ENCODE assay signal across 29 cellular contexts in the genomic region with DNA sequence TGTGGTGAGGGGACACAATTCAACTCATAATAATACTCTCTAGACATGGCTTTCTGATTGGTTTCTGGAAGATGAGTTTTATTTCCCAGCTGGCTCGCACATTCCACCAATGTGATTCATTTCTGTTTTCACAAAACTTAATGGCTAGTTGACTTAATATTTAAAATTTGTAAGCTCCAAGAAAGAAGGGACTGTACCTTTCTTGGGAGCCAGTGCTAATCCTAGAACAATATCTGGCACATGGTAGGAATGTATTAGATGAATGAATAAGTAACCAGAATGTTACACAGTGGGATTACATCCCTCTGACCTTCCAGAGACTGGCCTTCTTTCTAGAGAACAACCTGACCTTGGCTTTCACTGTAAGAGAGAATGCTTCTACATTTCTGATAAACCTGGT.
DNase-seq lines count a peak whose midpoint lies in the region; ATAC-seq and TF ChIP-seq lines count a peak whose summit lies in the region.
"Had no signal": no experiment of that assay in that cellular context is flagged by ENCODE, and none has a peak within 500 bp of the region (broad histone marks: within the 10 kb centered on the region; RNA-seq: fewer than 3 reads in every experiment).

No MANE protein-coding gene starts in this region.

- H3K79me1 ChIP-seq in mesenchymal stem cell (replicated peaks; ENCODE audit: low read length, poor library complexity, severe bottlenecking): no peaks in the 10 kb centered on the region

- H3K18ac ChIP-seq in mesenchymal stem cell (ENCODE audit: low read depth in 1 of 2, low read length in 2 of 2): no peak overlapping the region

- no peak overlapping the region for H2AFZ ChIP-seq in mesenchymal stem cell (ENCODE audit: low read depth, low read length)
- no peak overlapping the region for H2AFZ ChIP-seq in neural progenitor cell (replicated peaks)

- no peaks in the 10 kb centered on the region for H4K20me1 ChIP-seq in neural progenitor cell (ENCODE audit: low read depth)
- H4K20me1 ChIP-seq: BLaER1 had no signal

- H3K9me3 Mint-ChIP-seq in neural progenitor cell: no peaks in the 10 kb centered on the region
- H3K9me3 Mint-ChIP-seq in activated CD8-positive, alpha-beta T cell treated with anti-CD3 and anti-CD28 coated beads for 36 hours: no peaks in the 10 kb centered on the region
- H3K9me3 Mint-ChIP-seq: WTC11 had no signal

- H3K36me3 Mint-ChIP-seq in neural progenitor cell: no peaks in the 10 kb centered on the region
- H3K36me3 Mint-ChIP-seq in activated CD8-positive, alpha-beta T cell treated with anti-CD3 and anti-CD28 coated beads for 36 hours (ENCODE audit: low read depth): no peaks in the 10 kb centered on the region
- H3K36me3 Mint-ChIP-seq: activated naive CD8-positive, alpha-beta T cell; WTC11 had no signal

- H2BK120ac ChIP-seq in mesenchymal stem cell (ENCODE audit: low read depth, low read length): no peak overlapping the region

- DNase-seq in AG10803 (ENCODE audit: low read depth) (peak; percentile 48), M059J (ENCODE audit: low read depth) (peak; percentile 38), dermis blood vessel endothelial cell (peak; percentile 13), mesenchymal stem cell (no peak), neural progenitor cell (ENCODE audit: low spot score) (no peak), NCI-H345 (lab: John Stamatoyannopoulos, UW) (no peak)
- no peak for DNase-seq in activated CD8-positive, alpha-beta T cell treated with anti-CD3 and anti-CD28 coated beads for 36 hours
- DNase-seq: activated CD4-positive, alpha-beta T cell treated with anti-CD3 and anti-CD28 coated beads, Interleukin-2, amount 50 U/mL, for 48 hours; activated CD8-positive, alpha-beta memory T cell treated with anti-CD3 and anti-CD28 coated beads, Interleukin-2, amount 50 U/mL, for 48 hours; cerebellar nuclear complex; DMS79 treated with DMSO at 0.1 percent for 48 hours; erythroblast; H7; islet precursor cell; mucosa of descending colon; NCI-H1048; NCI-H1694 treated with DMSO at 0.1 percent for 48 hours; NCI-H2227 treated with DMSO at 0.1 percent for 48 hours; NCI-H774; RPMI8226; stimulated activated CD4-positive, alpha-beta T cell treated with anti-CD3 and anti-CD28 coated beads, Interleukin-1b, Interleukin-23, amount 100 ng/mL, for 48 hours; trophoblast cell had no signal

- H2BK15ac ChIP-seq in mesenchymal stem cell (ENCODE audit: low read depth, poor library complexity, severe bottlenecking): no peak overlapping the region

- no peak overlapping the region for H3K27ac Mint-ChIP-seq in neural progenitor cell
- H3K27ac Mint-ChIP-seq in activated CD8-positive, alpha-beta T cell treated with anti-CD3 and anti-CD28 coated beads for 36 hours: no peak overlapping the region
- H3K27ac Mint-ChIP-seq: activated naive CD8-positive, alpha-beta T cell; WTC11 had no signal

- no peaks in the 10 kb centered on the region for H3K79me2 ChIP-seq in neural progenitor cell (ENCODE audit: low read depth)

- H2AK5ac ChIP-seq in mesenchymal stem cell (ENCODE audit: low read length, severe bottlenecking): no peak overlapping the region

- WGBS in mesenchymal stem cell: no CpG with 5 or more reads among the region's 1 CpG

- no peak overlapping the region for H4K8ac ChIP-seq in mesenchymal stem cell (ENCODE audit: low read length)

- no peak overlapping the region for H3K14ac ChIP-seq in mesenchymal stem cell (ENCODE audit: low read length in 2 of 2)

- H3K27me3 ChIP-seq in mesenchymal stem cell (ENCODE audit: control insufficient read depth in 1 of 2, insufficient read depth in 1 of 2, low read length in 2 of 2) (no peaks in the 10 kb centered on the region), neural progenitor cell (no peaks in the 10 kb centered on the region)
- H3K27me3 ChIP-seq: BLaER1 had no signal

- H3K4me3 Mint-ChIP-seq in neural progenitor cell: no peak overlapping the region
- H3K4me3 Mint-ChIP-seq in activated CD8-positive, alpha-beta T cell treated with anti-CD3 and anti-CD28 coated beads for 36 hours: no peak overlapping the region
- H3K4me3 Mint-ChIP-seq: activated naive CD8-positive, alpha-beta T cell; neural crest cell; WTC11 had no signal

- H3K4me1 Mint-ChIP-seq in neural progenitor cell: peaks cover 17% of the 10 kb centered on the region
- H3K4me1 Mint-ChIP-seq in activated CD8-positive, alpha-beta T cell treated with anti-CD3 and anti-CD28 coated beads for 36 hours (ENCODE audit: low read depth): peaks cover 3% of the 10 kb centered on the region
- H3K4me1 Mint-ChIP-seq: neural crest cell had no signal

- peaks cover 3% of the 10 kb centered on the region for H3K27me3 Mint-ChIP-seq in neural progenitor cell (ENCODE audit: insufficient read depth, low read depth)
- H3K27me3 Mint-ChIP-seq in activated CD8-positive, alpha-beta T cell treated with anti-CD3 and anti-CD28 coated beads for 36 hours: peaks cover 3% of the 10 kb centered on the region
- H3K27me3 Mint-ChIP-seq: activated naive CD8-positive, alpha-beta T cell had no signal

- CTCF ChIA-PET in activated CD8-positive, alpha-beta T cell treated with anti-CD3 and anti-CD28 coated beads for 36 hours (lab: Charles Lee): no interaction called here

- no peak overlapping the region for H3K9ac ChIP-seq in mesenchymal stem cell (ENCODE audit: low read length)
- H3K9ac ChIP-seq in neural progenitor cell: no peak overlapping the region
- H3K9ac ChIP-seq: BLaER1 had no signal

- H3K4me2 ChIP-seq in mesenchymal stem cell (ENCODE audit: low read length, poor library complexity, severe bottlenecking): no peak overlapping the region
- H3K4me2 ChIP-seq in neural progenitor cell: no peak overlapping the region
- H3K4me2 ChIP-seq: A549, BLaER1 had no signal

- H3K23ac ChIP-seq in mesenchymal stem cell (ENCODE audit: low read length in 2 of 2): no peak overlapping the region

- H3K27ac ChIP-seq in mesenchymal stem cell (ENCODE audit: low read length, poor library complexity, severe bottlenecking) (peak overlapping the region; percentile 26), neural progenitor cell (no peak overlapping the region)
- H3K27ac ChIP-seq: A549, BLaER1 had no signal

- POLR2A ChIA-PET in activated CD8-positive, alpha-beta T cell treated with anti-CD3 and anti-CD28 coated beads for 36 hours (lab: Charles Lee): no interaction called here

- H3K4me3 ChIP-seq in AG10803 (ENCODE audit: low read length): no peak overlapping the region
- no peak overlapping the region for H3K4me3 ChIP-seq in mesenchymal stem cell (ENCODE audit: insufficient read depth in 1 of 2, low read depth in 1 of 2, low read length in 2 of 2)
- no peak overlapping the region for H3K4me3 ChIP-seq in neural progenitor cell
- H3K4me3 ChIP-seq: A549, BLaER1, mucosa of descending colon had no signal

- H3F3A ChIP-seq in neural progenitor cell (ENCODE audit: low read depth): no peaks in the 10 kb centered on the region

- no peak overlapping the region for H2BK5ac ChIP-seq in mesenchymal stem cell (ENCODE audit: low read depth, low read length, poor library complexity, severe bottlenecking)

- H3K4me1 ChIP-seq in mesenchymal stem cell (ENCODE audit: control insufficient read depth, insufficient read depth, low read depth, low read length) (peaks cover 2% of the 10 kb centered on the region), neural progenitor cell (peaks cover 8% of the 10 kb centered on the region)
- H3K4me1 ChIP-seq: A549 had no signal

- H3K36me3 ChIP-seq in mesenchymal stem cell (ENCODE audit: control insufficient read depth in 1 of 2, insufficient read depth in 2 of 2, low read depth in 1 of 2, low read length in 2 of 2) (no peaks in the 10 kb centered on the region), neural progenitor cell (no peaks in the 10 kb centered on the region)
- H3K36me3 ChIP-seq: BLaER1 had no signal

- H2BK12ac ChIP-seq in mesenchymal stem cell (ENCODE audit: low read length in 2 of 2): no peak overlapping the region

- intact Hi-C loops in activated CD8-positive, alpha-beta T cell treated with anti-CD3 and anti-CD28 coated beads for 36 hours (cut with micrococcal nuclease): no loop called here

- TF ChIP-seq CTCF in AG10803 (conservative IDR thresholded peaks at IDR 0.05; ENCODE audit: low read length) (no peak), neural progenitor cell (IDR thresholded peaks at IDR 0.05) (no peak)
- TF ChIP-seq CTCF in activated CD8-positive, alpha-beta T cell treated with anti-CD3 and anti-CD28 coated beads for 36 hours (IDR thresholded peaks at IDR 0.05): no peak

- no peaks in the 10 kb centered on the region for H3K9me3 ChIP-seq in mesenchymal stem cell (ENCODE audit: control insufficient read depth, low read length)
- no peaks in the 10 kb centered on the region for H3K9me3 ChIP-seq in neural progenitor cell (ENCODE audit: low read depth)
- H3K9me3 ChIP-seq: A549, BLaER1, mucosa of descending colon had no signal

- H3K4ac ChIP-seq in mesenchymal stem cell (ENCODE audit: low read depth in 1 of 2, low read length in 2 of 2): no peak overlapping the region

- H4K91ac ChIP-seq in mesenchymal stem cell (ENCODE audit: low read length): no peak overlapping the region

- ATAC-seq in HG02970 (IDR thresholded peaks at IDR 0.05; ENCODE audit: low FRiP score, unreplicated experiment): no peak
- no peak for ATAC-seq in activated CD8-positive, alpha-beta T cell treated with anti-CD3 and anti-CD28 coated beads for 36 hours
- ATAC-seq: A549, HepG2, mucosa of descending colon, WTC11 had no signal

Comparison
In these comparisons a context has a peak if more than half of its experiments do, and no peak if none do; other contexts are left out.
1. DNase-seq: peak in AG10803 (single experiment), M059J (single experiment) and dermis blood vessel endothelial cell (single experiment); none in mesenchymal stem cell (single experiment), neural progenitor cell (single experiment), NCI-H345 (single experiment) and activated CD8-positive, alpha-beta T cell treated with anti-CD3 and anti-CD28 coated beads for 36 hours (single experiment).